ENCODE assay signal across 12 cellular contexts in genomic region chr20:3923818-3924217, GRCh38. TPM values are rescaled to one million over a fixed set of nuclear protein-coding genes. Genes with fewer than 3 reads are reported as not detected.
DNase-seq lines count a peak whose midpoint lies in the region; ATAC-seq and TF ChIP-seq lines count a peak whose summit lies in the region.
"Had no signal": no experiment of that assay in that cellular context is flagged by ENCODE, and none has a peak within 500 bp of the region (broad histone marks: within the 10 kb centered on the region; RNA-seq: fewer than 3 reads in every experiment).

No MANE protein-coding gene starts in this region.

- POLR2A ChIA-PET in activated CD4-positive, alpha-beta memory T cell treated with anti-CD3 and anti-CD28 coated beads for 36 hours (lab: Charles Lee), result no interaction called here

- TF ChIP-seq CTCF in fibroblast of mammary gland (conservative IDR thresholded peaks at IDR 0.05; ENCODE audit: control insufficient read depth, insufficient read depth, low read depth, low read length), result no peak

- H3K27ac Mint-ChIP-seq in activated naive CD4-positive, alpha-beta T cell treated with anti-CD3 and anti-CD28 coated beads, Interleukin-2, amount 10 ng/mL, durations not matched to agents 7 days and 5 days, result peak overlapping the region; percentile 26
- H3K27ac Mint-ChIP-seq in activated CD4-positive, alpha-beta memory T cell treated with anti-CD3 and anti-CD28 coated beads for 36 hours, result peak overlapping the region; percentile 79
- H3K27ac Mint-ChIP-seq in stimulated activated effector memory CD8-positive, alpha-beta T cell treated with anti-CD3 and anti-CD28 coated beads, Interleukin-12 subunit alpha, Interleukin-12 subunit beta, amount 100 ng/mL, for 72 hours, result peak overlapping the region; percentile 91

- no peaks in the 10 kb centered on the region for H3K9me3 Mint-ChIP-seq in activated naive CD4-positive, alpha-beta T cell treated with anti-CD3 and anti-CD28 coated beads, Interleukin-2, amount 10 ng/mL, durations not matched to agents 7 days and 5 days
- no peaks in the 10 kb centered on the region for H3K9me3 Mint-ChIP-seq in activated CD4-positive, alpha-beta memory T cell treated with anti-CD3 and anti-CD28 coated beads for 36 hours
- no peaks in the 10 kb centered on the region for H3K9me3 Mint-ChIP-seq in stimulated activated effector memory CD8-positive, alpha-beta T cell treated with anti-CD3 and anti-CD28 coated beads, Interleukin-12 subunit alpha, Interleukin-12 subunit beta, amount 100 ng/mL, for 72 hours

- no peak overlapping the region for H3K4me3 Mint-ChIP-seq in activated naive CD4-positive, alpha-beta T cell treated with anti-CD3 and anti-CD28 coated beads, Interleukin-2, amount 10 ng/mL, durations not matched to agents 7 days and 5 days
- no peak overlapping the region for H3K4me3 Mint-ChIP-seq in activated CD4-positive, alpha-beta memory T cell treated with anti-CD3 and anti-CD28 coated beads for 36 hours
- H3K4me3 Mint-ChIP-seq in stimulated activated effector memory CD8-positive, alpha-beta T cell treated with anti-CD3 and anti-CD28 coated beads, Interleukin-12 subunit alpha, Interleukin-12 subunit beta, amount 100 ng/mL, for 72 hours, result no peak overlapping the region

- no peak overlapping the region for H3K4me3 ChIP-seq in fibroblast of mammary gland (ENCODE audit: control insufficient read depth, low read depth, low read length)
- H3K4me3 ChIP-seq: coronary artery had no signal

- H3K27me3 Mint-ChIP-seq in activated naive CD4-positive, alpha-beta T cell treated with anti-CD3 and anti-CD28 coated beads, Interleukin-2, amount 10 ng/mL, durations not matched to agents 7 days and 5 days, result no peaks in the 10 kb centered on the region
- H3K27me3 Mint-ChIP-seq in activated CD4-positive, alpha-beta memory T cell treated with anti-CD3 and anti-CD28 coated beads for 36 hours, result no peaks in the 10 kb centered on the region

- ATAC-seq in stimulated activated effector memory CD8-positive, alpha-beta T cell treated with anti-CD3 and anti-CD28 coated beads, Interleukin-12 subunit alpha, Interleukin-12 subunit beta, amount 100 ng/mL, for 72 hours, result peak; percentile 22

- CTCF ChIA-PET in activated naive CD4-positive, alpha-beta T cell treated with anti-CD3 and anti-CD28 coated beads, Interleukin-2, amount 10 ng/mL, durations not matched to agents 7 days and 5 days (lab: Charles Lee), result no interaction called here
- CTCF ChIA-PET in activated CD4-positive, alpha-beta memory T cell treated with anti-CD3 and anti-CD28 coated beads for 36 hours (lab: Charles Lee), result no interaction called here

- peaks cover 50% of the 10 kb centered on the region for H3K36me3 Mint-ChIP-seq in activated naive CD4-positive, alpha-beta T cell treated with anti-CD3 and anti-CD28 coated beads, Interleukin-2, amount 10 ng/mL, durations not matched to agents 7 days and 5 days
- peaks cover 31% of the 10 kb centered on the region for H3K36me3 Mint-ChIP-seq in activated CD4-positive, alpha-beta memory T cell treated with anti-CD3 and anti-CD28 coated beads for 36 hours
- H3K36me3 Mint-ChIP-seq in stimulated activated effector memory CD8-positive, alpha-beta T cell treated with anti-CD3 and anti-CD28 coated beads, Interleukin-12 subunit alpha, Interleukin-12 subunit beta, amount 100 ng/mL, for 72 hours, result peaks cover 99% of the 10 kb centered on the region

- intact Hi-C loops in activated CD4-positive, alpha-beta memory T cell treated with anti-CD3 and anti-CD28 coated beads for 36 hours (cut with micrococcal nuclease), result no loop called here

- no peak for DNase-seq in activated naive CD4-positive, alpha-beta T cell treated with anti-CD3 and anti-CD28 coated beads, Interleukin-2, amount 10 ng/mL, durations not matched to agents 7 days and 5 days
- DNase-seq in activated naive CD4-positive, alpha-beta T cell treated with anti-CD3 and anti-CD28 coated beads, Interleukin-2, amount 50 U/mL, for 16 hours, result no peak
- DNase-seq in activated CD4-positive, alpha-beta memory T cell treated with anti-CD3 and anti-CD28 coated beads for 36 hours, result no peak
- peak; percentile 65 for DNase-seq in fibroblast of mammary gland (ENCODE audit: low read depth)
- no peak for DNase-seq in stimulated activated effector memory CD8-positive, alpha-beta T cell treated with anti-CD3 and anti-CD28 coated beads, Interleukin-12 subunit alpha, Interleukin-12 subunit beta, amount 100 ng/mL, for 72 hours (ENCODE audit: low spot score in 2 of 2)
- no peak for DNase-seq in mucosa of gallbladder (ENCODE audit: low spot score)
- no peak for DNase-seq in HuH-7 (ENCODE audit: low spot score)
- DNase-seq in NCI-H774 (lab: John Stamatoyannopoulos, UW), result no peak
- DNase-seq: activated CD4-positive, alpha-beta T cell treated with anti-CD3 and anti-CD28 coated beads for 4 hours; GOT3; NCI-H187 had no signal

- peaks cover 22% of the 10 kb centered on the region for H3K4me1 Mint-ChIP-seq in activated naive CD4-positive, alpha-beta T cell treated with anti-CD3 and anti-CD28 coated beads, Interleukin-2, amount 10 ng/mL, durations not matched to agents 7 days and 5 days
- peaks cover 54% of the 10 kb centered on the region for H3K4me1 Mint-ChIP-seq in activated CD4-positive, alpha-beta memory T cell treated with anti-CD3 and anti-CD28 coated beads for 36 hours (ENCODE audit: low read depth)
- H3K4me1 Mint-ChIP-seq in stimulated activated effector memory CD8-positive, alpha-beta T cell treated with anti-CD3 and anti-CD28 coated beads, Interleukin-12 subunit alpha, Interleukin-12 subunit beta, amount 100 ng/mL, for 72 hours, result peaks cover 63% of the 10 kb centered on the region

RNA-seq across cellular contexts. Expression of gene PANK2, which starts 34.6 kb away (rescaled TPM):
- 10 to 100 TPM; 49.3 to 52.5 TPM for total RNA-seq in activated CD4-positive, alpha-beta memory T cell treated with anti-CD3 and anti-CD28 coated beads for 36 hours
- 32.5 TPM for total RNA-seq in mucosa of gallbladder

Comparison
In these comparisons a context has a peak if more than half of its experiments do, and no peak if none do; other contexts are left out.
1. H3K27ac Mint-ChIP-seq: peak in every context shown above with its lines; median percentile 91 in stimulated activated effector memory CD8-positive, alpha-beta T cell treated with anti-CD3 and anti-CD28 coated beads, Interleukin-12 subunit alpha, Interleukin-12 subunit beta, amount 100 ng/mL, for 72 hours; 79 in activated CD4-positive, alpha-beta memory T cell treated with anti-CD3 and anti-CD28 coated beads for 36 hours; 26 in activated naive CD4-positive, alpha-beta T cell treated with anti-CD3 and anti-CD28 coated beads, Interleukin-2, amount 10 ng/mL, durations not matched to agents 7 days and 5 days.